In genomic region chr20:38862226-38862625, GRCh38 we compare ENCODE assay signal across 18 cellular contexts. TPM values are rescaled to one million over a fixed set of nuclear protein-coding genes. Genes with fewer than 3 reads are reported as not detected.
DNase-seq lines count a peak whose midpoint lies in the region; ATAC-seq and TF ChIP-seq lines count a peak whose summit lies in the region.
"Had no signal": no experiment of that assay in that cellular context is flagged by ENCODE, and none has a peak within 500 bp of the region (broad histone marks: within the 10 kb centered on the region; RNA-seq: fewer than 3 reads in every experiment).

No MANE protein-coding gene starts in this region.

- H3K27ac ChIP-seq in naive thymus-derived CD4-positive, alpha-beta T cell (ENCODE audit: low read depth, low read length), result no peak overlapping the region
- H3K27ac ChIP-seq: colonic mucosa, lower lobe of right lung, psoas muscle, RWPE1, uterus had no signal

- peaks cover 55% of the 10 kb centered on the region for H3K4me1 Mint-ChIP-seq in T-helper 2 cell treated with Interferon-gamma antibody and Interleukin-4, amounts not matched to agents 5 μg/mL and 100 μg/mL, for 36 hours (ENCODE audit: low read depth)
- H3K4me1 Mint-ChIP-seq in activated T-helper 2 cell treated with anti-CD3 and anti-CD28 coated beads, Interferon-gamma antibody, Interleukin-2, Interleukin-4, amounts not matched to agents 10 μg/mL and 5 μg/mL and 100 μg/mL, durations not matched to agents 14 hours and 24 hours and 36 hours (ENCODE audit: low read depth), result peaks cover 57% of the 10 kb centered on the region
- peaks cover 29 to 66% (median 44%) of the 10 kb centered on the region in 7 donors for H3K4me1 Mint-ChIP-seq in naive thymus-derived CD4-positive, alpha-beta T cell

- peak overlapping the region; percentile 44 for H3K4me3 Mint-ChIP-seq in T-helper 2 cell treated with Interferon-gamma antibody and Interleukin-4, amounts not matched to agents 5 μg/mL and 100 μg/mL, for 36 hours
- peak overlapping the region; percentile 5 for H3K4me3 Mint-ChIP-seq in activated T-helper 2 cell treated with anti-CD3 and anti-CD28 coated beads, Interferon-gamma antibody, Interleukin-2, Interleukin-4, amounts not matched to agents 10 μg/mL and 5 μg/mL and 100 μg/mL, durations not matched to agents 14 hours and 24 hours and 36 hours (ENCODE audit: low read depth)
- peak overlapping the region in 4 of 10 donors; percentile 10 to 56 (median 27) for H3K4me3 Mint-ChIP-seq in naive thymus-derived CD4-positive, alpha-beta T cell

- H3K36me3 ChIP-seq in naive thymus-derived CD4-positive, alpha-beta T cell (ENCODE audit: control insufficient read depth in 2 of 3, insufficient read depth in 3 of 3, low read length in 3 of 3), result no peaks in the 10 kb centered on the region
- H3K36me3 ChIP-seq: colonic mucosa, lower lobe of right lung, stomach, uterus had no signal

- no peak for DNase-seq in T-helper 2 cell treated with Interferon-gamma antibody and Interleukin-4, amounts not matched to agents 5 μg/mL and 100 μg/mL, for 36 hours (ENCODE audit: low spot score)
- no peak for DNase-seq in T-helper 2 cell
- peak; percentile 59 for DNase-seq in GM12865 (ENCODE audit: low read depth)
- no peak for DNase-seq in activated T-helper 2 cell treated with anti-CD3 and anti-CD28 coated beads, Interferon-gamma antibody, Interleukin-2, Interleukin-4, amounts not matched to agents 10 μg/mL and 5 μg/mL and 100 μg/mL, durations not matched to agents 14 hours and 24 hours and 36 hours (ENCODE audit: low spot score)
- no peak for DNase-seq in naive thymus-derived CD4-positive, alpha-beta T cell
- DNase-seq in NCI-H774 (lab: John Stamatoyannopoulos, UW), result no peak
- DNase-seq in NCI-H748 (lab: John Stamatoyannopoulos, UW; ENCODE audit: unreplicated experiment), result no peak
- DNase-seq: activated CD4-positive, CD25-positive, alpha-beta regulatory T cell; colonic mucosa; lower lobe of right lung; NCI-H82; psoas muscle; stimulated activated CD4-positive, alpha-beta T cell treated with anti-CD3 and anti-CD28 coated beads, Interleukin-12 subunit alpha, Interleukin-12 subunit beta, amount 100 ng/mL, for 4 hours; stomach; uterus had no signal

- H3K9me3 Mint-ChIP-seq in T-helper 2 cell treated with Interferon-gamma antibody and Interleukin-4, amounts not matched to agents 5 μg/mL and 100 μg/mL, for 36 hours, result no peaks in the 10 kb centered on the region
- no peaks in the 10 kb centered on the region for H3K9me3 Mint-ChIP-seq in activated T-helper 2 cell treated with anti-CD3 and anti-CD28 coated beads, Interferon-gamma antibody, Interleukin-2, Interleukin-4, amounts not matched to agents 10 μg/mL and 5 μg/mL and 100 μg/mL, durations not matched to agents 14 hours and 24 hours and 36 hours
- H3K9me3 Mint-ChIP-seq in naive thymus-derived CD4-positive, alpha-beta T cell, result no peaks in the 10 kb centered on the region

- H3K9me3 ChIP-seq in naive thymus-derived CD4-positive, alpha-beta T cell (ENCODE audit: control insufficient read depth in 2 of 3, low read length in 3 of 3), result no peaks in the 10 kb centered on the region
- H3K9me3 ChIP-seq: colonic mucosa, lower lobe of right lung, psoas muscle, stomach, uterus had no signal

- POLR2A ChIA-PET in naive thymus-derived CD4-positive, alpha-beta T cell (lab: Charles Lee), result no interaction called here

- H3K27me3 ChIP-seq in naive thymus-derived CD4-positive, alpha-beta T cell (ENCODE audit: control insufficient read depth in 2 of 2, insufficient read depth in 2 of 2, low read length in 2 of 2), result no peaks in the 10 kb centered on the region
- H3K27me3 ChIP-seq: colonic mucosa, uterus had no signal

- peak overlapping the region; percentile 27 for H3K4me3 ChIP-seq in GM12865 (ENCODE audit: low read depth, low read length)
- no peak overlapping the region for H3K4me3 ChIP-seq in naive thymus-derived CD4-positive, alpha-beta T cell (ENCODE audit: low read length)
- H3K4me3 ChIP-seq: colonic mucosa, lower lobe of right lung, psoas muscle, stomach, uterus had no signal

- peaks cover 22 to 39% of the 10 kb centered on the region in 2 donors for H3K4me1 ChIP-seq in naive thymus-derived CD4-positive, alpha-beta T cell (ENCODE audit: control insufficient read depth in 2 of 2, insufficient read depth in 2 of 2, low read length in 2 of 2)
- H3K4me1 ChIP-seq: colonic mucosa, psoas muscle, stomach, uterus had no signal

- H3K27me3 Mint-ChIP-seq in T-helper 2 cell treated with Interferon-gamma antibody and Interleukin-4, amounts not matched to agents 5 μg/mL and 100 μg/mL, for 36 hours (ENCODE audit: low read depth), result no peaks in the 10 kb centered on the region
- no peaks in the 10 kb centered on the region for H3K27me3 Mint-ChIP-seq in activated T-helper 2 cell treated with anti-CD3 and anti-CD28 coated beads, Interferon-gamma antibody, Interleukin-2, Interleukin-4, amounts not matched to agents 10 μg/mL and 5 μg/mL and 100 μg/mL, durations not matched to agents 14 hours and 24 hours and 36 hours (ENCODE audit: low read depth)
- H3K27me3 Mint-ChIP-seq in naive thymus-derived CD4-positive, alpha-beta T cell, result no peaks in the 10 kb centered on the region

- no peak for TF ChIP-seq CTCF in GM12865 (IDR thresholded peaks at IDR 0.05; ENCODE audit: insufficient read depth, low read depth, low read length, missing control alignments)

- H3K27ac Mint-ChIP-seq in T-helper 2 cell treated with Interferon-gamma antibody and Interleukin-4, amounts not matched to agents 5 μg/mL and 100 μg/mL, for 36 hours, result peak overlapping the region; percentile 72
- H3K27ac Mint-ChIP-seq in activated T-helper 2 cell treated with anti-CD3 and anti-CD28 coated beads, Interferon-gamma antibody, Interleukin-2, Interleukin-4, amounts not matched to agents 10 μg/mL and 5 μg/mL and 100 μg/mL, durations not matched to agents 14 hours and 24 hours and 36 hours, result peak overlapping the region; percentile 84
- H3K27ac Mint-ChIP-seq in naive thymus-derived CD4-positive, alpha-beta T cell, result peak overlapping the region in 7 of 9 donors; percentile 1 to 78 (median 41)

- intact Hi-C loops in activated T-helper 2 cell treated with anti-CD3 and anti-CD28 coated beads, Interferon-gamma antibody, Interleukin-2, Interleukin-4, amounts not matched to agents 10 μg/mL and 5 μg/mL and 100 μg/mL, durations not matched to agents 14 hours and 24 hours and 36 hours (cut with micrococcal nuclease), result loop anchor here (2.0 kb wide), 1 partner anchor 19 kb away; no protein-coding TSS in a partner anchor
- intact Hi-C loops in naive thymus-derived CD4-positive, alpha-beta T cell (cut with micrococcal nuclease), result no loop called here

- CTCF ChIA-PET in naive thymus-derived CD4-positive, alpha-beta T cell (lab: Charles Lee), result interaction anchor here (1.0 kb wide), 1 partner anchor 13 kb away, joined by 3 read pairs; no protein-coding TSS in a partner anchor

- no peak for ATAC-seq in naive thymus-derived CD4-positive, alpha-beta T cell
- ATAC-seq in GM21360 (IDR thresholded peaks at IDR 0.05; ENCODE audit: unreplicated experiment), result no peak
- ATAC-seq: lower lobe of right lung, psoas muscle had no signal

- H3K36me3 Mint-ChIP-seq in T-helper 2 cell treated with Interferon-gamma antibody and Interleukin-4, amounts not matched to agents 5 μg/mL and 100 μg/mL, for 36 hours (ENCODE audit: low read depth), result peaks cover 8% of the 10 kb centered on the region
- H3K36me3 Mint-ChIP-seq in activated T-helper 2 cell treated with anti-CD3 and anti-CD28 coated beads, Interferon-gamma antibody, Interleukin-2, Interleukin-4, amounts not matched to agents 10 μg/mL and 5 μg/mL and 100 μg/mL, durations not matched to agents 14 hours and 24 hours and 36 hours (ENCODE audit: low read depth), result peaks cover 36% of the 10 kb centered on the region
- peaks cover 0 to 21% (median 3%) of the 10 kb centered on the region in 5 donors for H3K36me3 Mint-ChIP-seq in naive thymus-derived CD4-positive, alpha-beta T cell

RNA-seq across cellular contexts. Expression of gene PPP1R16B, which starts 56.7 kb away (rescaled TPM):
- 109 and 111 TPM in 2 replicates for total RNA-seq in activated T-helper 2 cell treated with anti-CD3 and anti-CD28 coated beads, Interferon-gamma antibody, Interleukin-2, Interleukin-4, amounts not matched to agents 10 μg/mL and 5 μg/mL and 100 μg/mL, durations not matched to agents 14 hours and 24 hours and 36 hours
- total RNA-seq in naive thymus-derived CD4-positive, alpha-beta T cell, result 10 to 100 TPM; 20.8 to 75.4 (median 22.0) TPM
- 10 to 100 TPM; 11.4 to 19.8 TPM for polyA plus RNA-seq in naive thymus-derived CD4-positive, alpha-beta T cell
- total RNA-seq: H4 had no signal
